15 cellular contexts compared by ENCODE assay signal in genomic region chr11:69645801-69646492, GRCh38. TPM values are rescaled to one million over a fixed set of nuclear protein-coding genes. Genes with fewer than 3 reads are reported as not detected.
A peak's percentile ranks its signal among the peaks of the same experiment; 100 is the strongest.
DNase-seq lines count a peak whose midpoint lies in the region; ATAC-seq, FAIRE-seq and TF ChIP-seq lines count a peak whose summit lies in the region.
"Had no signal": no experiment of that assay in that cellular context is flagged by ENCODE, and none has a peak within 500 bp of the region (broad histone marks: within the 10 kb centered on the region; RNA-seq: fewer than 3 reads in every experiment).

No MANE protein-coding gene starts in this region.

- H3K9me3 Mint-ChIP-seq in astrocyte (ENCODE audit: unreplicated experiment), result no peaks in the 10 kb centered on the region

- in situ Hi-C loops in GM23248 (cut with MboI), result no loop called here

- no peak for FAIRE-seq in astrocyte (lab: Jason Lieb, UNC)
- FAIRE-seq: islet of Langerhans had no signal

- H3K4me3 ChIP-seq in GM23248, result 0 out of 2 replicates have a peak overlapping the region, but pooled peaks have one; percentile 85
- H3K4me3 ChIP-seq in astrocyte (ENCODE audit: insufficient read depth, low read depth, low read length), result peak overlapping the region; percentile 98
- H3K4me3 ChIP-seq: gastrocnemius medialis, SJCRH30, suprapubic skin had no signal

- H2AFZ ChIP-seq in GM23248 (no peak overlapping the region), astrocyte (ENCODE audit: low read depth, low read length) (no peak overlapping the region)

- H3K27me3 ChIP-seq in GM23248 (replicated peaks; ENCODE audit: insufficient read depth) (no peaks in the 10 kb centered on the region), astrocyte (ENCODE audit: insufficient read depth, low read length) (no peaks in the 10 kb centered on the region)
- H3K27me3 ChIP-seq: SJCRH30, suprapubic skin had no signal

- H4K20me1 ChIP-seq in GM23248 (ENCODE audit: insufficient read depth) (no peaks in the 10 kb centered on the region), astrocyte (ENCODE audit: insufficient read depth, low read length) (peaks cover 81% of the 10 kb centered on the region)

- no peak for ATAC-seq in GM21390 (IDR thresholded peaks at IDR 0.05; ENCODE audit: unreplicated experiment)
- ATAC-seq: gastrocnemius medialis had no signal

- H3K4me2 ChIP-seq in GM23248 (ENCODE audit: unreplicated experiment), result no peak overlapping the region
- peak overlapping the region; percentile 99 for H3K4me2 ChIP-seq in astrocyte (ENCODE audit: low read length)

- H3K27ac ChIP-seq in GM23248, result peak overlapping the region; percentile 44
- H3K27ac ChIP-seq in astrocyte (ENCODE audit: low read depth, low read length), result peak overlapping the region; percentile 31
- H3K27ac ChIP-seq: gastrocnemius medialis, SJCRH30, suprapubic skin had no signal

- H3K79me2 ChIP-seq in GM23248 (ENCODE audit: insufficient read depth) (peaks cover 100% of the 10 kb centered on the region), astrocyte (ENCODE audit: insufficient read depth, low read length) (peaks cover 99% of the 10 kb centered on the region)

- TF ChIP-seq CTCF in astrocyte (IDR thresholded peaks at IDR 0.05; ENCODE audit: insufficient read depth, low read depth, low read length), result no peak

- H3K27ac Mint-ChIP-seq in astrocyte (ENCODE audit: unreplicated experiment), result no peak overlapping the region

- H3K4me1 Mint-ChIP-seq in astrocyte (ENCODE audit: low read depth, unreplicated experiment), result peaks cover 4% of the 10 kb centered on the region

- intact Hi-C loops in posterior vena cava (cut with DNase I), result no loop called here

- no peaks in the 10 kb centered on the region for H3K27me3 Mint-ChIP-seq in astrocyte (ENCODE audit: low read depth, unreplicated experiment)

- DNase-seq in GM23248, result peak; percentile 23
- DNase-seq in NCI-H1105 treated with DMSO at 0.1 percent for 48 hours (lab: John Stamatoyannopoulos, UW), result peak; percentile 18
- DNase-seq in astrocyte (ENCODE audit: low read depth), result no peak
- DNase-seq in posterior vena cava (ENCODE audit: low spot score), result peak; percentile 71
- no peak for DNase-seq in globus pallidus (ENCODE audit: low spot score)
- no peak for DNase-seq in GOT3 (lab: John Stamatoyannopoulos, UW)
- DNase-seq: activated T-cell treated with anti-CD3 and anti-CD28 coated beads, Interleukin-2, amount 50 U/mL, for 1 hour; gastrocnemius medialis; MV-4-11; NCI-H526 treated with DMSO at 0.1 percent for 48 hours; SJCRH30 had no signal

- H3K9ac ChIP-seq in GM23248 (peak overlapping the region; percentile 96), astrocyte (ENCODE audit: low read length) (peak overlapping the region; percentile 97)

- peaks cover 58% of the 10 kb centered on the region for H3K36me3 ChIP-seq in GM23248 (ENCODE audit: low read depth)
- H3K36me3 ChIP-seq in astrocyte (ENCODE audit: insufficient read depth, low read length), result peaks cover 39% of the 10 kb centered on the region
- H3K36me3 ChIP-seq: gastrocnemius medialis had no signal

- peaks cover 8% of the 10 kb centered on the region for H3K36me3 Mint-ChIP-seq in astrocyte (ENCODE audit: low read depth, unreplicated experiment)

- H3K9me3 ChIP-seq in GM23248 (ENCODE audit: low read depth) (no peaks in the 10 kb centered on the region), astrocyte (ENCODE audit: insufficient read depth, low read depth, low read length) (no peaks in the 10 kb centered on the region)
- H3K9me3 ChIP-seq: gastrocnemius medialis, SJCRH30, suprapubic skin had no signal

- H3K4me1 ChIP-seq in GM23248 (ENCODE audit: insufficient read depth) (peaks cover 7% of the 10 kb centered on the region; the same call in 1 of the 2 replicates), astrocyte (ENCODE audit: insufficient read depth, low read length) (peaks cover 31% of the 10 kb centered on the region)

- H3K9me2 ChIP-seq in GM23248 (ENCODE audit: insufficient read depth), result no peaks in the 10 kb centered on the region

- WGBS in GM23248 (ENCODE audit: low coverage in 1 of 2, low lambda C conversion rate in 2 of 2, missing lambda C conversion rate in 2 of 2), 2 experiments, result 85 to 87% methylated on average over 29 to 30 of the region's 30 CpGs

- H3K4me3 Mint-ChIP-seq in astrocyte (ENCODE audit: unreplicated experiment), result no peak overlapping the region

- H3F3A ChIP-seq in GM23248 (ENCODE audit: insufficient read depth), result peaks cover 56% of the 10 kb centered on the region

RNA-seq across cellular contexts. Expression of gene CCND1, which starts 5.0 kb away (rescaled TPM):
- total RNA-seq in GM23248 (2014; rRNA removed; shearing (Covaris generic)), result 684 and 695 TPM in 2 replicates
- polyA plus RNA-seq in GM23248 (2016; fragmentation: Nextera tagmentation; extraction: Ambion mirVana), result 1,097 and 1,184 TPM in 2 replicates
- total RNA-seq in astrocyte, result 248 and 482 TPM in 2 replicates
- total RNA-seq in posterior vena cava, result 100 to 1,000 TPM in 1 of 2 donors, 10 to 100 TPM in 1; 65.8 to 100 TPM

RNA-seq across cellular contexts. Expression of gene LTO1, which starts 29.2 kb away (rescaled TPM):
- 20.6 and 37.3 TPM in 2 replicates for total RNA-seq in GM23248 (2014; rRNA removed; shearing (Covaris generic))
- polyA plus RNA-seq in GM23248 (2016; fragmentation: Nextera tagmentation; extraction: Ambion mirVana), result 25.5 and 26.2 TPM in 2 replicates
- total RNA-seq in astrocyte, result 17.6 and 20.0 TPM in 2 replicates
- 10 to 100 TPM; 17.2 to 18.5 TPM for total RNA-seq in posterior vena cava

RNA-seq across cellular contexts. Expression of gene FGF19, which starts 57.9 kb away (rescaled TPM):
- total RNA-seq in GM23248 (2014; rRNA removed; shearing (Covaris generic)), result not detected in 2 replicates
- polyA plus RNA-seq in GM23248 (2016; fragmentation: Nextera tagmentation; extraction: Ambion mirVana), result not detected in 2 replicates
- not detected in 2 replicates for total RNA-seq in astrocyte
- total RNA-seq in posterior vena cava, result not detected
- total RNA-seq: dermis microvascular lymphatic vessel endothelial cell, gastrocnemius medialis, SJCRH30, suprapubic skin had no signal

Comparison
In these comparisons a context has a peak if more than half of its experiments do, and no peak if none do; other contexts are left out.
1. DNase-seq: peak in GM23248 (single experiment), NCI-H1105 treated with DMSO at 0.1 percent for 48 hours (single experiment) and posterior vena cava (single experiment); none in astrocyte (single experiment), globus pallidus (single experiment) and GOT3 (single experiment).